14 cellular contexts compared by ENCODE assay signal in genomic region chr12:104486416-104486815, GRCh38. TPM values are rescaled to one million over a fixed set of nuclear protein-coding genes. Genes with fewer than 3 reads are reported as not detected.
DNase-seq lines count a peak whose midpoint lies in the region; ATAC-seq and TF ChIP-seq lines count a peak whose summit lies in the region.
"Had no signal": no experiment of that assay in that cellular context is flagged by ENCODE, and none has a peak within 500 bp of the region (broad histone marks: within the 10 kb centered on the region; RNA-seq: fewer than 3 reads in every experiment).

No MANE protein-coding gene starts in this region.

- H3K27me3 ChIP-seq in BLaER1 (no peaks in the 10 kb centered on the region), DND-41 (ENCODE audit: insufficient read depth, low read length, poor library complexity) (no peaks in the 10 kb centered on the region)
- H3K27me3 ChIP-seq: pancreas had no signal

- H3K36me3 Mint-ChIP-seq in activated T-helper 1 cell treated with anti-CD3 and anti-CD28 coated beads, Interleukin-12 subunit alpha, Interleukin-12 subunit beta, Interleukin-2, Interleukin-4 antibody, amounts not matched to agents 30 ng/mL and 10 ng/mL and 1 ng/mL, durations not matched to agents 14 hours and 24 hours and 36 hours (ENCODE audit: low read depth): peaks cover 43% of the 10 kb centered on the region
- no peaks in the 10 kb centered on the region for H3K36me3 Mint-ChIP-seq in natural killer cell

- no peak overlapping the region for H2AFZ ChIP-seq in DND-41 (ENCODE audit: low read depth, low read length)

- H3K9ac ChIP-seq in BLaER1: peak overlapping the region; percentile 74
- H3K9ac ChIP-seq in DND-41 (ENCODE audit: low read depth, low read length): peak overlapping the region; percentile 50

- no peak overlapping the region for H3K4me3 Mint-ChIP-seq in activated T-helper 1 cell treated with anti-CD3 and anti-CD28 coated beads, Interleukin-12 subunit alpha, Interleukin-12 subunit beta, Interleukin-2, Interleukin-4 antibody, amounts not matched to agents 30 ng/mL and 10 ng/mL and 1 ng/mL, durations not matched to agents 14 hours and 24 hours and 36 hours
- H3K4me3 Mint-ChIP-seq in natural killer cell: peak overlapping the region; percentile 22

- H3K27me3 Mint-ChIP-seq in activated T-helper 1 cell treated with anti-CD3 and anti-CD28 coated beads, Interleukin-12 subunit alpha, Interleukin-12 subunit beta, Interleukin-2, Interleukin-4 antibody, amounts not matched to agents 30 ng/mL and 10 ng/mL and 1 ng/mL, durations not matched to agents 14 hours and 24 hours and 36 hours (ENCODE audit: insufficient read depth): no peaks in the 10 kb centered on the region
- H3K27me3 Mint-ChIP-seq in natural killer cell (ENCODE audit: low read depth in 2 of 2): no peaks in the 10 kb centered on the region

- peak overlapping the region; percentile 33; the same call in 1 of the 2 replicates for H3K4me3 ChIP-seq in BLaER1
- H3K4me3 ChIP-seq in DND-41 (ENCODE audit: low read depth in 1 of 2, low read length in 2 of 2): peak overlapping the region in 1 of 2 experiments; percentile 27; a peak in 2 of 4 replicates
- H3K4me3 ChIP-seq: pancreas had no signal

- H3K4me1 Mint-ChIP-seq in activated T-helper 1 cell treated with anti-CD3 and anti-CD28 coated beads, Interleukin-12 subunit alpha, Interleukin-12 subunit beta, Interleukin-2, Interleukin-4 antibody, amounts not matched to agents 30 ng/mL and 10 ng/mL and 1 ng/mL, durations not matched to agents 14 hours and 24 hours and 36 hours (ENCODE audit: low read depth): peaks cover 94% of the 10 kb centered on the region
- H3K4me1 Mint-ChIP-seq in natural killer cell: peaks cover 94 to 97% of the 10 kb centered on the region in 2 donors

- H3K27ac Mint-ChIP-seq in activated T-helper 1 cell treated with anti-CD3 and anti-CD28 coated beads, Interleukin-12 subunit alpha, Interleukin-12 subunit beta, Interleukin-2, Interleukin-4 antibody, amounts not matched to agents 30 ng/mL and 10 ng/mL and 1 ng/mL, durations not matched to agents 14 hours and 24 hours and 36 hours: peak overlapping the region; percentile 15
- H3K27ac Mint-ChIP-seq in natural killer cell: peak overlapping the region; percentile 24 to 76

- TF ChIP-seq CTCF in DND-41 (IDR thresholded peaks at IDR 0.05; ENCODE audit: borderline replicate concordance, extremely low read depth, low read length, poor library complexity, severe bottlenecking) (no peak), natural killer cell (IDR thresholded peaks at IDR 0.05) (no peak)

- no peaks in the 10 kb centered on the region for H3K9me3 ChIP-seq in BLaER1
- H3K9me3 ChIP-seq in DND-41 (ENCODE audit: insufficient read depth, low read length, severe bottlenecking): no peaks in the 10 kb centered on the region
- H3K9me3 ChIP-seq: pancreas had no signal

- no peak for DNase-seq in DND-41
- no peak for DNase-seq in activated T-helper 1 cell treated with anti-CD3 and anti-CD28 coated beads, Interleukin-12 subunit alpha, Interleukin-12 subunit beta, Interleukin-2, Interleukin-4 antibody, amounts not matched to agents 30 ng/mL and 10 ng/mL and 1 ng/mL, durations not matched to agents 14 hours and 24 hours and 36 hours (ENCODE audit: low spot score)
- no peak for DNase-seq in natural killer cell
- no peak for DNase-seq in DMS114 treated with DMSO at 0.1 percent for 48 hours (lab: John Stamatoyannopoulos, UW; ENCODE audit: unreplicated experiment)
- no peak for DNase-seq in 8988T
- DNase-seq: activated CD8-positive, alpha-beta memory T cell treated with anti-CD3 and anti-CD28 coated beads for 24 hours; NCI-H1694 treated with DMSO at 0.1 percent for 48 hours; NCI-H748 treated with DMSO at 0.1 percent for 48 hours; pancreas; stimulated activated CD4-positive, alpha-beta T cell treated with anti-CD3 and anti-CD28 coated beads, Interleukin-12 subunit alpha, Interleukin-12 subunit beta, amount 100 ng/mL, for 4 hours had no signal

- peaks cover 13% of the 10 kb centered on the region; the same call in 1 of the 2 replicates for H4K20me1 ChIP-seq in BLaER1
- peaks cover 16% of the 10 kb centered on the region for H4K20me1 ChIP-seq in DND-41 (ENCODE audit: insufficient read depth, low read length)

- H3K4me2 ChIP-seq in BLaER1 (peak overlapping the region; percentile 91), DND-41 (ENCODE audit: insufficient read depth, low read length) (peak overlapping the region; percentile 54)

- no peaks in the 10 kb centered on the region for H3K9me3 Mint-ChIP-seq in activated T-helper 1 cell treated with anti-CD3 and anti-CD28 coated beads, Interleukin-12 subunit alpha, Interleukin-12 subunit beta, Interleukin-2, Interleukin-4 antibody, amounts not matched to agents 30 ng/mL and 10 ng/mL and 1 ng/mL, durations not matched to agents 14 hours and 24 hours and 36 hours
- no peaks in the 10 kb centered on the region for H3K9me3 Mint-ChIP-seq in natural killer cell

- H3K36me3 ChIP-seq in BLaER1 (peaks cover 16% of the 10 kb centered on the region), DND-41 (ENCODE audit: insufficient read depth, low read length) (peaks cover 48% of the 10 kb centered on the region)
- H3K36me3 ChIP-seq: pancreas had no signal

- peak overlapping the region; percentile 91 for H3K27ac ChIP-seq in BLaER1
- H3K27ac ChIP-seq in DND-41 (ENCODE audit: low read length): peak overlapping the region; percentile 88
- H3K27ac ChIP-seq: C4-2B, pancreas, RWPE1 had no signal

- ATAC-seq in DND-41 (ENCODE audit: insufficient read depth, low read depth) (no peak), natural killer cell (no peak), GM18861 (IDR thresholded peaks at IDR 0.05; ENCODE audit: unreplicated experiment) (no peak)

- H3K79me2 ChIP-seq in DND-41 (ENCODE audit: insufficient read depth, low read length): peaks cover 96% of the 10 kb centered on the region

- H3K4me1 ChIP-seq in BLaER1: peaks cover 100% of the 10 kb centered on the region
- H3K4me1 ChIP-seq in DND-41 (ENCODE audit: insufficient read depth, low read length): peaks cover 100% of the 10 kb centered on the region

- intact Hi-C loops in activated T-helper 1 cell treated with anti-CD3 and anti-CD28 coated beads, Interleukin-12 subunit alpha, Interleukin-12 subunit beta, Interleukin-2, Interleukin-4 antibody, amounts not matched to agents 30 ng/mL and 10 ng/mL and 1 ng/mL, durations not matched to agents 14 hours and 24 hours and 36 hours (cut with micrococcal nuclease): no loop called here
- intact Hi-C loops in natural killer cell (cut with micrococcal nuclease): no loop called here

RNA-seq across cellular contexts. Expression of gene CHST11, which starts 29.7 kb away (rescaled TPM):
- total RNA-seq in activated T-helper 1 cell treated with anti-CD3 and anti-CD28 coated beads, Interleukin-12 subunit alpha, Interleukin-12 subunit beta, Interleukin-2, Interleukin-4 antibody, amounts not matched to agents 30 ng/mL and 10 ng/mL and 1 ng/mL, durations not matched to agents 14 hours and 24 hours and 36 hours: 69.8 and 70.7 TPM in 2 replicates
- total RNA-seq in natural killer cell: 100 to 1,000 TPM in 1 of 3 donors, 10 to 100 TPM in 2; 85.3 to 118 (median 96.1) TPM
